Comparison of ENCODE assay signal across 1 cellular context in the genomic region with DNA sequence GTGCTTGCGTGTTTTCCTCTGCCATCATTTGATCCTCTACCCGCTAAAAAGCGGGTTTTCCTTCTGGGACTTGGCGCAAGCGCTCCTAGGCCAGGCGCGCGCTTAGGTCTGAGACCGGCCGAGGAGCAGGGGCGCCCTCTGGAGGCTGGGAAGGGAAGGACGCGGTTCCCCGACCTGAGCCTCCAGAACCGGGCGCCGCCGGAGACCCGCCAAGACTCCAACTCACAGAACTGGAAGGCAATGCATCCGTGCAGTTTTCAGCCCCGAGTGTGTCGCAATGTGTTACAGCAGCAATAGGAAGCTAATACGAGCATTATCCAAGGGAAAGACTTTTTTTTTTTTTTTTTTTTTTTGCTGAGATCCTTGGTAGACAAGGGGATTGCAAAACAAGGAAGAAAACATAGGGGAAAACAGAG.
TF ChIP-seq lines count a peak whose summit lies in the region.

No MANE protein-coding gene starts in this region.

TF ChIP-seq in GM23338, 12 proteins besides CTCF, POLR2A, EP300 and RAD21:
- TF ChIP-seq ZNF462 (CRISPR knock-in tag; IDR thresholded peaks at IDR 0.05): no peak
- no peak for TF ChIP-seq EZH2 (IDR thresholded peaks at IDR 0.05; ENCODE audit: low read depth, unreplicated experiment)
- no peak for TF ChIP-seq NANOG (IDR thresholded peaks at IDR 0.05; ENCODE audit: borderline replicate concordance)
- TF ChIP-seq POLR2AphosphoS5 (IDR thresholded peaks at IDR 0.05; ENCODE audit: low read depth): no peak
- TF ChIP-seq EZH2phosphoT487 (IDR thresholded peaks at IDR 0.05; ENCODE audit: unreplicated experiment): no peak
- no peak for TF ChIP-seq ZNF331 (CRISPR knock-in tag; IDR thresholded peaks at IDR 0.05; ENCODE audit: low read depth)
- TF ChIP-seq, protein P1, sequence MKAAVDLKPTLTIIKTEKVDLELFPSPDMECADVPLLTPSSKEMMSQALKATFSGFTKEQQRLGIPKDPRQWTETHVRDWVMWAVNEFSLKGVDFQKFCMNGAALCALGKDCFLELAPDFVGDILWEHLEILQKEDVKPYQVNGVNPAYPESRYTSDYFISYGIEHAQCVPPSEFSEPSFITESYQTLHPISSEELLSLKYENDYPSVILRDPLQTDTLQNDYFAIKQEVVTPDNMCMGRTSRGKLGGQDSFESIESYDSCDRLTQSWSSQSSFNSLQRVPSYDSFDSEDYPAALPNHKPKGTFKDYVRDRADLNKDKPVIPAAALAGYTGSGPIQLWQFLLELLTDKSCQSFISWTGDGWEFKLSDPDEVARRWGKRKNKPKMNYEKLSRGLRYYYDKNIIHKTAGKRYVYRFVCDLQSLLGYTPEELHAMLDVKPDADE (IDR thresholded peaks at IDR 0.05): no peak
- TF ChIP-seq STAT1 (IDR thresholded peaks at IDR 0.05; ENCODE audit: unreplicated experiment): no peak
- no peak for TF ChIP-seq CREB1 (CRISPR knock-in tag; IDR thresholded peaks at IDR 0.05; ENCODE audit: low read depth)
- TF ChIP-seq, protein P2, sequence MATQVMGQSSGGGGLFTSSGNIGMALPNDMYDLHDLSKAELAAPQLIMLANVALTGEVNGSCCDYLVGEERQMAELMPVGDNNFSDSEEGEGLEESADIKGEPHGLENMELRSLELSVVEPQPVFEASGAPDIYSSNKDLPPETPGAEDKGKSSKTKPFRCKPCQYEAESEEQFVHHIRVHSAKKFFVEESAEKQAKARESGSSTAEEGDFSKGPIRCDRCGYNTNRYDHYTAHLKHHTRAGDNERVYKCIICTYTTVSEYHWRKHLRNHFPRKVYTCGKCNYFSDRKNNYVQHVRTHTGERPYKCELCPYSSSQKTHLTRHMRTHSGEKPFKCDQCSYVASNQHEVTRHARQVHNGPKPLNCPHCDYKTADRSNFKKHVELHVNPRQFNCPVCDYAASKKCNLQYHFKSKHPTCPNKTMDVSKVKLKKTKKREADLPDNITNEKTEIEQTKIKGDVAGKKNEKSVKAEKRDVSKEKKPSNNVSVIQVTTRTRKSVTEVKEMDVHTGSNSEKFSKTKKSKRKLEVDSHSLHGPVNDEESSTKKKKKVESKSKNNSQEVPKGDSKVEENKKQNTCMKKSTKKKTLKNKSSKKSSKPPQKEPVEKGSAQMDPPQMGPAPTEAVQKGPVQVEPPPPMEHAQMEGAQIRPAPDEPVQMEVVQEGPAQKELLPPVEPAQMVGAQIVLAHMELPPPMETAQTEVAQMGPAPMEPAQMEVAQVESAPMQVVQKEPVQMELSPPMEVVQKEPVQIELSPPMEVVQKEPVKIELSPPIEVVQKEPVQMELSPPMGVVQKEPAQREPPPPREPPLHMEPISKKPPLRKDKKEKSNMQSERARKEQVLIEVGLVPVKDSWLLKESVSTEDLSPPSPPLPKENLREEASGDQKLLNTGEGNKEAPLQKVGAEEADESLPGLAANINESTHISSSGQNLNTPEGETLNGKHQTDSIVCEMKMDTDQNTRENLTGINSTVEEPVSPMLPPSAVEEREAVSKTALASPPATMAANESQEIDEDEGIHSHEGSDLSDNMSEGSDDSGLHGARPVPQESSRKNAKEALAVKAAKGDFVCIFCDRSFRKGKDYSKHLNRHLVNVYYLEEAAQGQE (IDR thresholded peaks at IDR 0.05; ENCODE audit: unreplicated experiment): no peak
